8 cellular contexts compared by ENCODE assay signal in the genomic region with DNA sequence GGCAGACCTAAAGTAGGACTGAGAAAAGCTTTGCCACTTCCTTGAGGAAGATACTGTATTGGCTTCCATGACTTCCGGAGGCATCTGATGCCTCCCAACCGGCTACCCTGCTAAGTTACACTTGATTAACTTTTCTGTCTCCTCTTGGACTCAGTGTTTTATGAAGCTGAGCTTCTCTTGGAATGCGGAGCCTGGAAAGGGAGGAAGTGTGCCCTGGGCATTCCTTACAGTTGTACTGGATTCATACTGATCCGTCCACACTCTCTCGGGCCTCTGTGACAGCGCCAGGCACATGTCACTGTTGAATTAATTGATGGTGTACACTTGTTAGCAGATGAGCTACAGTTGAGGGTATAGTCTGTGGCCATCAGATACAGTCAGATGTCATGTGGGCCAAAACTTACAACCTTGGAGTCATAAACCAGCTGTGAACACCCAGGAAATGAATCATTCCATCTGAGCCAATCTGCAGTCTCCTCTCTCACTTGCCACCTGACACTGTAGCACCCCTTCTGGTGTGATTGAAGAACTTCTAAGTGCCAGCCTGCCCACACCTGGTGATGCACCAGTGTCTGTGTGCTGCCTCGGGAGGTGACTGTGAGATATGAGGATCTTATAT.
DNase-seq lines count a peak whose midpoint lies in the region; ATAC-seq, FAIRE-seq and TF ChIP-seq lines count a peak whose summit lies in the region.

No MANE protein-coding gene starts in this region.

- no peak overlapping the region for H3K9ac ChIP-seq in KMS-11

- no peak for ATAC-seq in GM19328 (IDR thresholded peaks at IDR 0.05; ENCODE audit: unreplicated experiment)

- no peak overlapping the region for H3K4me2 ChIP-seq in KMS-11

- H4K20me1 ChIP-seq in KMS-11 (ENCODE audit: insufficient read depth), result no peaks in the 10 kb centered on the region

- no peak overlapping the region for H3K4me3 ChIP-seq in KMS-11 (IDR thresholded peaks at IDR 0.05; ENCODE audit: insufficient read depth, low read depth, low read length)

- H3K79me2 ChIP-seq in KMS-11 (ENCODE audit: insufficient read depth, low read depth), result no peaks in the 10 kb centered on the region

- no peaks in the 10 kb centered on the region for H3K27me3 ChIP-seq in KMS-11 (ENCODE audit: insufficient read depth, low read depth)

- FAIRE-seq in urothelium cell line (lab: Jason Lieb, UNC), result no peak
- no peak for FAIRE-seq in GM12891 (lab: Jason Lieb, UNC)

- no peaks in the 10 kb centered on the region for H3K36me3 ChIP-seq in KMS-11 (ENCODE audit: insufficient read depth)

- H3K4me1 ChIP-seq in KMS-11 (ENCODE audit: low read depth, poor library complexity, severe bottlenecking), result no peaks in the 10 kb centered on the region

- TF ChIP-seq CTCF in KMS-11 (conservative IDR thresholded peaks at IDR 0.05; ENCODE audit: low read depth, low read length), result peak; percentile 43

- TF ChIP-seq POLR2A in GM12891 (IDR thresholded peaks at IDR 0.05; ENCODE audit: low read depth, low read length), result no peak

- DNase-seq in stimulated activated CD4-positive, alpha-beta T cell treated with anti-CD3 and anti-CD28 coated beads, Interleukin-15, amount 100 ng/mL, for 24 hours, result peak; percentile 10
- no peak for DNase-seq in stimulated activated CD4-positive, alpha-beta T cell treated with anti-CD3 and anti-CD28 coated beads, Interleukin-12 subunit alpha, Interleukin-12 subunit beta, amount 100 ng/mL, for 4 hours
- peak; percentile 9 for DNase-seq in fibroblast of gingiva (ENCODE audit: low read depth)
- DNase-seq in urothelium cell line (ENCODE audit: low spot score), result peak; percentile 21
- no peak for DNase-seq in medulla oblongata (ENCODE audit: extremely low spot score)
- no peak for DNase-seq in GM12891 (ENCODE audit: insufficient read length, low spot score)

- no peak overlapping the region for H2AFZ ChIP-seq in KMS-11 (ENCODE audit: low read depth)

- no peak overlapping the region for H3K27ac ChIP-seq in KMS-11

TF ChIP-seq in GM12891, 5 proteins besides CTCF, POLR2A, EP300 and RAD21:
- no peak for TF ChIP-seq PAX5 (IDR thresholded peaks at IDR 0.05; ENCODE audit: insufficient read depth, low read length, severe bottlenecking)
- no peak for TF ChIP-seq POLR2AphosphoS5 (IDR thresholded peaks at IDR 0.05; ENCODE audit: low read depth, low read length)
- no peak for TF ChIP-seq TAF1 (IDR thresholded peaks at IDR 0.05; ENCODE audit: low read depth, low read length)
- no peak for TF ChIP-seq POU2F2 (IDR thresholded peaks at IDR 0.05; ENCODE audit: low read depth, low read length)
- TF ChIP-seq SPI1 (IDR thresholded peaks at IDR 0.05; ENCODE audit: low read depth, low read length), result no peak

Comparison
In these comparisons a context has a peak if more than half of its experiments do, and no peak if none do; other contexts are left out.
1. DNase-seq: peak in stimulated activated CD4-positive, alpha-beta T cell treated with anti-CD3 and anti-CD28 coated beads, Interleukin-15, amount 100 ng/mL, for 24 hours (single experiment), fibroblast of gingiva (single experiment) and urothelium cell line (single experiment); none in stimulated activated CD4-positive, alpha-beta T cell treated with anti-CD3 and anti-CD28 coated beads, Interleukin-12 subunit alpha, Interleukin-12 subunit beta, amount 100 ng/mL, for 4 hours (single experiment), medulla oblongata (single experiment) and GM12891 (single experiment).